ENCODE assay signal across 11 cellular contexts in genomic region chr2:165967746-165968145, GRCh38.
"Had no signal": no experiment of that assay in that cellular context is flagged by ENCODE, and none has a peak within 500 bp of the region (broad histone marks: within the 10 kb centered on the region; RNA-seq: fewer than 3 reads in every experiment).

No MANE protein-coding gene starts in this region.

- H3K4me1 ChIP-seq: HAP-1 had no signal

- H3K27ac ChIP-seq: GM23248 had no signal

- H3K36me3 ChIP-seq: HAP-1 had no signal

- H2AFZ ChIP-seq: GM23248, GM23338 had no signal

- H3K9me3 ChIP-seq: HAP-1 had no signal

- DNase-seq: GM23248, GOT3, H7, H9, HCEC 1CT, HFFc6 had no signal

- H3K9ac ChIP-seq: GM23248 had no signal

- H3K4me3 ChIP-seq: GM23248, GM23338, HAP-1 had no signal

- ATAC-seq: GM23338, HCT116 had no signal

- H3K4me2 ChIP-seq: GM23338 had no signal

- FAIRE-seq: H1, H54 had no signal
